ENCODE assay signal across 2 cellular contexts in the genomic region with DNA sequence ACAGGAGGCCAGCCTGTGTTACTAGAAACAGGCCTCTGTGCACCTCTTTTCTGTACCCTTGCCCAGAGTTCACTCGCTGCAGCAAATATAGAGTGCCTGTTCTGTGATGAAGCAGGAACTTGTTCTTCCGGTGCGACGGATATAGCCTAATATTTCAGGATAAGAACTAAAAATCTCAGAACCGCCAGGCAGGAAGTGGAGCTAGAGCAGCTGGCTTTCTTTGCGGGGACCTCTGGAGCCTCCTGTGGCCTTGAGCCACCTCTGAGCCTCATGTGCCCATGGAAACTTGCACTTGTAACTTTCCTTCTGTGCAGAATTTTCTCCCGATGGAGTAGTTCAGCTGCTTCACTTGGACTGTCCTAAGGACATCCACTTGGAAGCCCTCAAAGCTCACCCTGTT.
TF ChIP-seq lines count a peak whose summit lies in the region.

No MANE protein-coding gene starts in this region.

TF ChIP-seq in IMR-90, 13 proteins besides CTCF, POLR2A, EP300 and RAD21 (continued from another document):
- TF ChIP-seq FOS (IDR thresholded peaks at IDR 0.05; ENCODE audit: low read depth, low read length) (no peak), MAZ (IDR thresholded peaks at IDR 0.05; ENCODE audit: borderline replicate concordance, low read depth, low read length) (no peak), RCOR1 (IDR thresholded peaks at IDR 0.05; ENCODE audit: insufficient replicate concordance, low read length) (no peak), RFX5 (IDR thresholded peaks at IDR 0.05; ENCODE audit: low read depth, low read length) (no peak), SMC3 (IDR thresholded peaks at IDR 0.05; ENCODE audit: low read depth, low read length) (no peak), BHLHE40 (IDR thresholded peaks at IDR 0.05; ENCODE audit: low read depth, low read length) (no peak)
- TF ChIP-seq, protein P1, sequence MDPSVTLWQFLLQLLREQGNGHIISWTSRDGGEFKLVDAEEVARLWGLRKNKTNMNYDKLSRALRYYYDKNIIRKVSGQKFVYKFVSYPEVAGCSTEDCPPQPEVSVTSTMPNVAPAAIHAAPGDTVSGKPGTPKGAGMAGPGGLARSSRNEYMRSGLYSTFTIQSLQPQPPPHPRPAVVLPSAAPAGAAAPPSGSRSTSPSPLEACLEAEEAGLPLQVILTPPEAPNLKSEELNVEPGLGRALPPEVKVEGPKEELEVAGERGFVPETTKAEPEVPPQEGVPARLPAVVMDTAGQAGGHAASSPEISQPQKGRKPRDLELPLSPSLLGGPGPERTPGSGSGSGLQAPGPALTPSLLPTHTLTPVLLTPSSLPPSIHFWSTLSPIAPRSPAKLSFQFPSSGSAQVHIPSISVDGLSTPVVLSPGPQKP (IDR thresholded peaks at IDR 0.05; ENCODE audit: borderline replicate concordance, low read depth, low read length): no peak
- TF ChIP-seq, protein P2, sequence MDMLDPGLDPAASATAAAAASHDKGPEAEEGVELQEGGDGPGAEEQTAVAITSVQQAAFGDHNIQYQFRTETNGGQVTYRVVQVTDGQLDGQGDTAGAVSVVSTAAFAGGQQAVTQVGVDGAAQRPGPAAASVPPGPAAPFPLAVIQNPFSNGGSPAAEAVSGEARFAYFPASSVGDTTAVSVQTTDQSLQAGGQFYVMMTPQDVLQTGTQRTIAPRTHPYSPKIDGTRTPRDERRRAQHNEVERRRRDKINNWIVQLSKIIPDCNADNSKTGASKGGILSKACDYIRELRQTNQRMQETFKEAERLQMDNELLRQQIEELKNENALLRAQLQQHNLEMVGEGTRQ (IDR thresholded peaks at IDR 0.05; ENCODE audit: low read depth, low read length): no peak

TF ChIP-seq in HEK293T, 16 proteins besides CTCF, POLR2A, EP300 and RAD21 (continued from another document):
- TF ChIP-seq, protein P3, sequence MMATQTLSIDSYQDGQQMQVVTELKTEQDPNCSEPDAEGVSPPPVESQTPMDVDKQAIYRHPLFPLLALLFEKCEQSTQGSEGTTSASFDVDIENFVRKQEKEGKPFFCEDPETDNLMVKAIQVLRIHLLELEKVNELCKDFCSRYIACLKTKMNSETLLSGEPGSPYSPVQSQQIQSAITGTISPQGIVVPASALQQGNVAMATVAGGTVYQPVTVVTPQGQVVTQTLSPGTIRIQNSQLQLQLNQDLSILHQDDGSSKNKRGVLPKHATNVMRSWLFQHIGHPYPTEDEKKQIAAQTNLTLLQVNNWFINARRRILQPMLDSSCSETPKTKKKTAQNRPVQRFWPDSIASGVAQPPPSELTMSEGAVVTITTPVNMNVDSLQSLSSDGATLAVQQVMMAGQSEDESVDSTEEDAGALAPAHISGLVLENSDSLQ (IDR thresholded peaks at IDR 0.05): no peak
- TF ChIP-seq FOXA1 (IDR thresholded peaks at IDR 0.05): no peak
- no peak for TF ChIP-seq LEF1 (IDR thresholded peaks at IDR 0.05; ENCODE audit: borderline replicate concordance)
- TF ChIP-seq CTBP1 (IDR thresholded peaks at IDR 0.05; ENCODE audit: borderline replicate concordance): no peak
- no peak for TF ChIP-seq FOXK2 (IDR thresholded peaks at IDR 0.05)
- no peak for TF ChIP-seq ELF4 (IDR thresholded peaks at IDR 0.05)
- TF ChIP-seq SUZ12 (IDR thresholded peaks at IDR 0.05): no peak
- TF ChIP-seq BHLHE40 (IDR thresholded peaks at IDR 0.05; ENCODE audit: borderline replicate concordance): no peak
